Comparison of ENCODE assay signal across 1 cellular context in genomic region chr12:1583421-1584078, GRCh38.
A peak's percentile ranks its signal among the peaks of the same experiment; 100 is the strongest.
TF ChIP-seq lines count a peak whose summit lies in the region.

No MANE protein-coding gene starts in this region.

TF ChIP-seq in HEK293, 187 proteins besides CTCF, POLR2A, EP300 and RAD21 (continued from another document):
- TF ChIP-seq, protein P1, sequence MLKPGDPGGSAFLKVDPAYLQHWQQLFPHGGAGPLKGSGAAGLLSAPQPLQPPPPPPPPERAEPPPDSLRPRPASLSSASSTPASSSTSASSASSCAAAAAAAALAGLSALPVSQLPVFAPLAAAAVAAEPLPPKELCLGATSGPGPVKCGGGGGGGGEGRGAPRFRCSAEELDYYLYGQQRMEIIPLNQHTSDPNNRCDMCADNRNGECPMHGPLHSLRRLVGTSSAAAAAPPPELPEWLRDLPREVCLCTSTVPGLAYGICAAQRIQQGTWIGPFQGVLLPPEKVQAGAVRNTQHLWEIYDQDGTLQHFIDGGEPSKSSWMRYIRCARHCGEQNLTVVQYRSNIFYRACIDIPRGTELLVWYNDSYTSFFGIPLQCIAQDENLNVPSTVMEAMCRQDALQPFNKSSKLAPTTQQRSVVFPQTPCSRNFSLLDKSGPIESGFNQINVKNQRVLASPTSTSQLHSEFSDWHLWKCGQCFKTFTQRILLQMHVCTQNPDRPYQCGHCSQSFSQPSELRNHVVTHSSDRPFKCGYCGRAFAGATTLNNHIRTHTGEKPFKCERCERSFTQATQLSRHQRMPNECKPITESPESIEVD (tag by site-specific recombination; IDR thresholded peaks at IDR 0.05): peak; percentile 17; the same call in 1 of the 2 replicates
- TF ChIP-seq, protein P2, sequence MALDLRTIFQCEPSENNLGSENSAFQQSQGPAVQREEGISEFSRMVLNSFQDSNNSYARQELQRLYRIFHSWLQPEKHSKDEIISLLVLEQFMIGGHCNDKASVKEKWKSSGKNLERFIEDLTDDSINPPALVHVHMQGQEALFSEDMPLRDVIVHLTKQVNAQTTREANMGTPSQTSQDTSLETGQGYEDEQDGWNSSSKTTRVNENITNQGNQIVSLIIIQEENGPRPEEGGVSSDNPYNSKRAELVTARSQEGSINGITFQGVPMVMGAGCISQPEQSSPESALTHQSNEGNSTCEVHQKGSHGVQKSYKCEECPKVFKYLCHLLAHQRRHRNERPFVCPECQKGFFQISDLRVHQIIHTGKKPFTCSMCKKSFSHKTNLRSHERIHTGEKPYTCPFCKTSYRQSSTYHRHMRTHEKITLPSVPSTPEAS (tag by site-specific recombination; IDR thresholded peaks at IDR 0.05): 0 out of 2 replicates have a peak, but pooled peaks have one; percentile 21
- TF ChIP-seq ZBTB17 (tag by site-specific recombination; IDR thresholded peaks at IDR 0.05) (peak; percentile 52), SP7 (tag by site-specific recombination; IDR thresholded peaks at IDR 0.05) (peak; percentile 39)
